Comparison of ENCODE assay signal across 8 cellular contexts in genomic region chr12:6470375-6471163, GRCh38. TPM values are rescaled to one million over a fixed set of nuclear protein-coding genes. Genes with fewer than 3 reads are reported as not detected.
DNase-seq lines count a peak whose midpoint lies in the region; ATAC-seq, FAIRE-seq and TF ChIP-seq lines count a peak whose summit lies in the region.

Gene VAMP1 (minus strand): TSS chr12:6470677. CDS start chr12:6470531, 146 bp downstream.

- FAIRE-seq in bronchial epithelial cell (lab: Jason Lieb, UNC), result no peak

- H3K4me3 ChIP-seq in AG04449 (ENCODE audit: low read depth, low read length) (peak within 1 kb of the TSS; percentile 88), WI38 (ENCODE audit: low read depth, low read length) (peak within 1 kb of the TSS; percentile 83), bronchial epithelial cell (ENCODE audit: low read depth, low read length) (peak within 1 kb of the TSS; percentile 58)

- CTCF ChIA-PET in AG04449 (lab: Yijun Ruan, JAX), result interaction anchor here (0.7 to 1.8 kb wide), 13 partner anchors 9 to 191 kb away, joined by 3 to 9 read pairs (median 3); partner anchors contain the start of genes MRPL51 and TAPBPL

- POLR2A ChIA-PET in AG04449 (lab: Yijun Ruan, JAX), result interaction anchor here (0.6 to 3.0 kb wide), 36 partner anchors 8 to 296 kb away, joined by 3 to 43 read pairs (median 4); partner anchors contain the start of genes CD27, GAPDH, LTBR and MRPL51

- H3K36me3 ChIP-seq in bronchial epithelial cell (ENCODE audit: control insufficient read depth, insufficient read depth, low read length), result peaks cover 2% of the 10 kb centered on the region

- TF ChIP-seq CTCF in AG04449 (IDR thresholded peaks at IDR 0.05; ENCODE audit: insufficient read depth, low read length, missing control alignments), result no peak
- no peak for TF ChIP-seq CTCF in WI38 (IDR thresholded peaks at IDR 0.05; ENCODE audit: low read depth, low read length)
- TF ChIP-seq CTCF in bronchial epithelial cell (IDR thresholded peaks at IDR 0.05; ENCODE audit: insufficient read depth, low read length, severe bottlenecking), result no peak

- ATAC-seq in GM18907 (IDR thresholded peaks at IDR 0.05; ENCODE audit: unreplicated experiment) (peak; percentile 93), HG03159 (IDR thresholded peaks at IDR 0.05; ENCODE audit: unreplicated experiment) (peak; percentile 89)

- no peaks in the 10 kb centered on the region for H3K27me3 ChIP-seq in bronchial epithelial cell (ENCODE audit: control insufficient read depth, insufficient read depth, low read length)

- DNase-seq in AG04449 (ENCODE audit: low read depth, low spot score) (peak; percentile 87), NCI-H2227 treated with DMSO at 0.1 percent for 48 hours (lab: John Stamatoyannopoulos, UW) (peak; percentile 92), bronchial epithelial cell (ENCODE audit: low read depth) (peak; percentile 89), iPS-NIHi7 (ENCODE audit: extremely low spot score) (peak; percentile 98), smooth muscle cell of the brain vasculature (ENCODE audit: low read depth, low spot score) (peak; percentile 87)

RNA-seq across cellular contexts. Expression of gene VAMP1, which starts in this region (rescaled TPM):
- total RNA-seq in bronchial epithelial cell, result 0.26 and 3.1 TPM in 2 replicates

Comparison
In these comparisons a context has a peak if more than half of its experiments do, and no peak if none do; other contexts are left out.
1. Peak in every context shown above with its lines: DNase-seq, ATAC-seq and H3K4me3 ChIP-seq.